In genomic region chr19:19578241-19578640, GRCh38 we compare ENCODE assay signal across 1 cellular context.
TF ChIP-seq lines count a peak whose summit lies in the region.

No MANE protein-coding gene starts in this region.

TF ChIP-seq in H1, 55 proteins besides CTCF, POLR2A, EP300 and RAD21:
- no peak for TF ChIP-seq EZH2 (IDR thresholded peaks at IDR 0.05; ENCODE audit: low read depth, low read length, severe bottlenecking)
- no peak for TF ChIP-seq E2F6 (IDR thresholded peaks at IDR 0.05)
- TF ChIP-seq HDAC2 (IDR thresholded peaks at IDR 0.05; ENCODE audit: borderline replicate concordance in 1 of 2, low read depth in 2 of 2, low read length in 2 of 2): no peak
- no peak for TF ChIP-seq TBP (IDR thresholded peaks at IDR 0.05; ENCODE audit: low read depth, low read length)
- no peak for TF ChIP-seq SP1 (IDR thresholded peaks at IDR 0.05; ENCODE audit: low read depth, low read length)
- TF ChIP-seq TAF7 (optimal IDR thresholded peaks at IDR 0.05; ENCODE audit: borderline replicate concordance, low read depth, low read length): no peak
- TF ChIP-seq NRF1 (IDR thresholded peaks at IDR 0.05; ENCODE audit: low read depth, low read length): no peak
- TF ChIP-seq CHD2 (IDR thresholded peaks at IDR 0.05; ENCODE audit: low read length): no peak
- no peak for TF ChIP-seq SP4 (IDR thresholded peaks at IDR 0.05; ENCODE audit: low read length)
- no peak for TF ChIP-seq GTF2F1 (IDR thresholded peaks at IDR 0.05; ENCODE audit: borderline replicate concordance, low read depth, low read length)
- no peak for TF ChIP-seq ASH2L (IDR thresholded peaks at IDR 0.05; ENCODE audit: low read length)
- TF ChIP-seq NANOG (IDR thresholded peaks at IDR 0.05; ENCODE audit: insufficient read depth, low read depth, low read length, poor library complexity, severe bottlenecking): no peak
- TF ChIP-seq KDM5A (IDR thresholded peaks at IDR 0.05; ENCODE audit: low read length): no peak
- no peak for TF ChIP-seq JUND (IDR thresholded peaks at IDR 0.05; ENCODE audit: low read length)
- TF ChIP-seq CTBP2 (IDR thresholded peaks at IDR 0.05; ENCODE audit: borderline replicate concordance, insufficient read depth, insufficient read length, low read length): no peak
- TF ChIP-seq CREB1 (IDR thresholded peaks at IDR 0.05): no peak
- no peak for TF ChIP-seq ZNF274 (IDR thresholded peaks at IDR 0.05; ENCODE audit: borderline replicate concordance, extremely low read depth, low read length)
